25 cellular contexts compared by ENCODE assay signal in genomic region chr14:71383510-71383909, GRCh38.
"Had no signal": no experiment of that assay in that cellular context is flagged by ENCODE, and none has a peak within 500 bp of the region (broad histone marks: within the 10 kb centered on the region; RNA-seq: fewer than 3 reads in every experiment).

No MANE protein-coding gene starts in this region.

- H3K4me3 Mint-ChIP-seq: activated CD8-positive, alpha-beta T cell treated with anti-CD3 and anti-CD28 coated beads for 36 hours; activated naive CD8-positive, alpha-beta T cell treated with anti-CD3 and anti-CD28 coated beads, Interleukin-2, amount 10 ng/mL, durations not matched to agents 7 days and 5 days; brain; neural progenitor cell; WTC11 had no signal

- H3K27me3 ChIP-seq: neural progenitor cell, right lobe of liver, upper lobe of right lung had no signal

- H3K27ac Mint-ChIP-seq: activated CD8-positive, alpha-beta T cell treated with anti-CD3 and anti-CD28 coated beads for 36 hours; activated naive CD8-positive, alpha-beta T cell treated with anti-CD3 and anti-CD28 coated beads, Interleukin-2, amount 10 ng/mL, durations not matched to agents 7 days and 5 days; activated T-helper 2 cell treated with anti-CD3 and anti-CD28 coated beads, Interferon-gamma antibody, Interleukin-2, Interleukin-4, amounts not matched to agents 10 μg/mL and 5 μg/mL and 100 μg/mL, durations not matched to agents 14 hours and 24 hours and 36 hours; neural progenitor cell had no signal

- FAIRE-seq: endometrium, frontal cortex, small intestine, TTC549 had no signal

- H3K36me3 ChIP-seq: lower lobe of right lung, neural progenitor cell, right lobe of liver, thoracic aorta, upper lobe of right lung had no signal

- H3K9me3 ChIP-seq: lower lobe of right lung, right lobe of liver, thoracic aorta, upper lobe of right lung had no signal

- H2AFZ ChIP-seq: neural progenitor cell had no signal

- H3K4me1 Mint-ChIP-seq: brain had no signal

- H3K27me3 Mint-ChIP-seq: activated CD8-positive, alpha-beta T cell treated with anti-CD3 and anti-CD28 coated beads for 36 hours; activated naive CD8-positive, alpha-beta T cell treated with anti-CD3 and anti-CD28 coated beads, Interleukin-2, amount 10 ng/mL, durations not matched to agents 7 days and 5 days; brain had no signal

- H3K4me1 ChIP-seq: right lobe of liver, upper lobe of right lung had no signal

- H3K9me3 Mint-ChIP-seq: activated CD8-positive, alpha-beta T cell treated with anti-CD3 and anti-CD28 coated beads for 36 hours had no signal

- H3K4me2 ChIP-seq: neural progenitor cell had no signal

- H3K4me3 ChIP-seq: lower lobe of right lung, neural progenitor cell, right lobe of liver, thoracic aorta, upper lobe of right lung had no signal

- DNase-seq: activated CD4-positive, alpha-beta T cell treated with anti-CD3 and anti-CD28 coated beads for 4 hours; activated CD8-positive, alpha-beta T cell treated with anti-CD3 and anti-CD28 coated beads for 36 hours; activated naive CD4-positive, alpha-beta T cell treated with Interleukin-2 at 50 U/mL for 16 hours; activated naive CD8-positive, alpha-beta T cell treated with anti-CD3 and anti-CD28 coated beads, Interleukin-2, amount 10 ng/mL, durations not matched to agents 7 days and 5 days; activated T-cell treated with anti-CD3 and anti-CD28 coated beads, Interleukin-2, amount 50 U/mL, for 1 hour; caudate nucleus; erythroblast; hypothalamus; islet precursor cell; lower lobe of right lung; midbrain; right lobe of liver; small intestine; stimulated activated CD4-positive, alpha-beta T cell treated with anti-CD3 and anti-CD28 coated beads, Interleukin-15, amount 100 ng/mL, for 24 hours; stimulated activated CD4-positive, alpha-beta T cell treated with anti-CD3 and anti-CD28 coated beads, Interleukin-4, amount 100 ng/mL, for 1 hour; SW 1271; upper lobe of right lung had no signal

- H3K27ac ChIP-seq: lower lobe of right lung, neural progenitor cell, right lobe of liver, thoracic aorta, upper lobe of right lung had no signal

- H3K9ac ChIP-seq: neural progenitor cell had no signal

- ATAC-seq: activated CD8-positive, alpha-beta T cell treated with anti-CD3 and anti-CD28 coated beads for 36 hours; lower lobe of right lung; right lobe of liver; upper lobe of right lung; WTC11 had no signal
